ENCODE assay signal across 19 cellular contexts in the genomic region with DNA sequence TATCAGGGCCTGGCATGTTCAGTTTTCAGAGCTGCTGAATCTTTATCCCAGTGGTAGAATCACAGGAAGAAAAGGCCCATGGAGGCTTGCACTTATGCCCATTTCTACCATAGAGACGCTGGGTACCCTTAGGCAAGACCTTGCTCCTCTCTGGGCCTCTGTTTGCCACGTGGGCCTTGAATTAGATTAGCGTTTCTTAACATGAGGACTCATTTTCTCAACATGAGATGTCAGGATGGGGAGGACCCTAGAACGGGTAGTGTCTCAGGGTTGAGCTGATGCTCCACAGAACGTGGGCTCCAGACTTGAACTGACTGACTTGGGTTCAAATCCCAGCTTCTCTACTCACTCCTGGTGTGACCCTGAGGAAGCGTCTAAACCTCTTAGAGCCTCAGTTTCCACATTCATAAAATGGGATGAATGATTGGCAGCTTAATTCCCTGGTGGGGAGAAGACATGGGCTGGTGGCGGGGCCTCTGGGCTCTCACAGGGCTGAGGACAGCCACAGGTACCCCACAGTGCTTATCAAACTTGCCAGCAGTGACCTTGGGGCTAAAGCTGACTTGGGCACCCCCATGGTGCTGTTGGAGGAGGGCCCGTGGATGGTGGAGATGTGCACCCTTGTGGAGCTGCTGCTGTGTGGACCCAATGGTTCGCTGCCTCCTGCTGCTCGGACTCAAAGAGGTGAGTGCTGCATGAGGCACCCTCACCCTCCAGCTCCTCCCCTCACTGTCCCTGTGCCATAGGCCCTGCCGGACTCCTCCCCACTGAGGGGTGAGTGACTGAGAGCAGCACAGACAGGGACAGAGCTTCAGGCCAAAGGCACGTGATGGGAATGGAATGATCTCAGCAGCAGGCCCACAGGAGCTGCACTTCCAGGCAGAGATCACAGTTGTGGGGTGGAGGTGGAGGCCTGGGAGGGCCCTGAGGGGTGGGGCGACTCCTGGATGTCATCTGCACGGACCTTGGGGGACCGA. TPM values are rescaled to one million over a fixed set of nuclear protein-coding genes. Genes with fewer than 3 reads are reported as not detected.
DNase-seq lines count a peak whose midpoint lies in the region; ATAC-seq, FAIRE-seq and TF ChIP-seq lines count a peak whose summit lies in the region.
"Had no signal": no experiment of that assay in that cellular context is flagged by ENCODE, and none has a peak within 500 bp of the region (broad histone marks: within the 10 kb centered on the region; RNA-seq: fewer than 3 reads in every experiment).

No MANE protein-coding gene starts in this region.

- no peak for FAIRE-seq in kidney (lab: Jason Lieb, UNC)
- FAIRE-seq: G401.6, RCC 7860 had no signal

- H3K4me3 ChIP-seq in kidney (ENCODE audit: low read length in 2 of 2): no peak overlapping the region

- intact Hi-C loops in kidney (cut with DNase I): no loop called here

- no peak overlapping the region for H3K4me3 Mint-ChIP-seq in stimulated activated naive CD8-positive, alpha-beta T cell treated with anti-CD3 and anti-CD28 coated beads, Interleukin-15, Interleukin-2, amounts not matched to agents 100 ng/mL and 50 ng/mL, for 24 hours
- no peak overlapping the region for H3K4me3 Mint-ChIP-seq in activated CD8-positive, alpha-beta T cell treated with anti-CD3 and anti-CD28 coated beads, Interleukin-2, amount 10 ng/mL, durations not matched to agents 7 days and 5 days
- H3K4me3 Mint-ChIP-seq: stimulated activated memory B cell treated with anti-CD40 and anti-IgM and Interleukin-4, amounts not matched to agents 10 μg/mL and 1 μg/mL and 100 μg/mL, for 72 hours had no signal

- POLR2A ChIA-PET in activated CD8-positive, alpha-beta T cell treated with anti-CD3 and anti-CD28 coated beads, Interleukin-2, amount 10 ng/mL, durations not matched to agents 7 days and 5 days (lab: Charles Lee): interaction anchor here (1.5 kb wide), 1 partner anchor 9 kb away, joined by 9 read pairs; no protein-coding TSS in a partner anchor

- no peak overlapping the region for H3K9ac ChIP-seq in kidney (ENCODE audit: low read length in 2 of 2)

- H3K9me3 Mint-ChIP-seq in stimulated activated naive CD8-positive, alpha-beta T cell treated with anti-CD3 and anti-CD28 coated beads, Interleukin-15, Interleukin-2, amounts not matched to agents 100 ng/mL and 50 ng/mL, for 24 hours: peaks cover 6% of the 10 kb centered on the region
- H3K9me3 Mint-ChIP-seq in activated CD8-positive, alpha-beta T cell treated with anti-CD3 and anti-CD28 coated beads, Interleukin-2, amount 10 ng/mL, durations not matched to agents 7 days and 5 days (ENCODE audit: insufficient read depth): peaks cover 21% of the 10 kb centered on the region

- H3K27me3 Mint-ChIP-seq in stimulated activated naive CD8-positive, alpha-beta T cell treated with anti-CD3 and anti-CD28 coated beads, Interleukin-15, Interleukin-2, amounts not matched to agents 100 ng/mL and 50 ng/mL, for 24 hours: no peaks in the 10 kb centered on the region
- no peaks in the 10 kb centered on the region for H3K27me3 Mint-ChIP-seq in activated CD8-positive, alpha-beta T cell treated with anti-CD3 and anti-CD28 coated beads, Interleukin-2, amount 10 ng/mL, durations not matched to agents 7 days and 5 days (ENCODE audit: low read depth)
- H3K27me3 Mint-ChIP-seq: stimulated activated memory B cell treated with anti-CD40 and anti-IgM and Interleukin-4, amounts not matched to agents 10 μg/mL and 1 μg/mL and 100 μg/mL, for 72 hours had no signal

- no peaks in the 10 kb centered on the region for H3K36me3 ChIP-seq in kidney (ENCODE audit: control insufficient read depth in 1 of 2, insufficient read depth in 2 of 2, low read length in 2 of 2)

- no peak for DNase-seq in stimulated activated naive CD8-positive, alpha-beta T cell treated with anti-CD3 and anti-CD28 coated beads, Interleukin-15, Interleukin-2, amounts not matched to agents 100 U/mL and 50 U/mL, for 24 hours
- DNase-seq in activated CD8-positive, alpha-beta T cell treated with anti-CD3 and anti-CD28 coated beads, Interleukin-2, amount 10 ng/mL, durations not matched to agents 7 days and 5 days: no peak
- DNase-seq in kidney (peak; percentile 44), AG08396 (ENCODE audit: low spot score) (no peak), LoVo (ENCODE audit: low spot score) (no peak), DMS79 treated with DMSO at 0.1 percent for 48 hours (lab: John Stamatoyannopoulos, UW) (no peak)
- DNase-seq: activated gamma-delta T cell treated with Interleukin-2 at 50 U/mL for 16 hours; mesenchymal stem cell; NCI-H1048; NCI-H510A treated with DMSO at 0.1 percent for 48 hours; stimulated activated CD4-positive, alpha-beta T cell treated with anti-CD3 and anti-CD28 coated beads, Interleukin-1b, Interleukin-23, amount 100 ng/mL, for 48 hours had no signal

- no peak overlapping the region for H3K27ac ChIP-seq in kidney (ENCODE audit: low read depth in 2 of 2, low read length in 2 of 2)
- H3K27ac ChIP-seq: HL-60 had no signal

- ATAC-seq in stimulated activated naive CD8-positive, alpha-beta T cell treated with anti-CD3 and anti-CD28 coated beads, Interleukin-15, Interleukin-2, amounts not matched to agents 100 U/mL and 50 U/mL, for 24 hours: no peak
- no peak for ATAC-seq in activated CD8-positive, alpha-beta T cell treated with anti-CD3 and anti-CD28 coated beads, Interleukin-2, amount 10 ng/mL, durations not matched to agents 7 days and 5 days
- no peak for ATAC-seq in HG03442 (IDR thresholded peaks at IDR 0.05; ENCODE audit: unreplicated experiment)
- ATAC-seq: esophagus mucosa; stimulated activated memory B cell treated with anti-CD40 and anti-IgM and Interleukin-4, amounts not matched to agents 10 μg/mL and 1 μg/mL and 100 μg/mL, for 72 hours had no signal

- H3K27ac Mint-ChIP-seq in stimulated activated naive CD8-positive, alpha-beta T cell treated with anti-CD3 and anti-CD28 coated beads, Interleukin-15, Interleukin-2, amounts not matched to agents 100 ng/mL and 50 ng/mL, for 24 hours: peak overlapping the region; percentile 26
- peak overlapping the region; percentile 68 for H3K27ac Mint-ChIP-seq in activated CD8-positive, alpha-beta T cell treated with anti-CD3 and anti-CD28 coated beads, Interleukin-2, amount 10 ng/mL, durations not matched to agents 7 days and 5 days

- CTCF ChIA-PET in activated CD8-positive, alpha-beta T cell treated with anti-CD3 and anti-CD28 coated beads, Interleukin-2, amount 10 ng/mL, durations not matched to agents 7 days and 5 days (lab: Charles Lee): interaction anchor here (1.1 to 2.1 kb wide), 4 partner anchors 9 to 30 kb away, joined by 3 to 7 read pairs (median 5); no protein-coding TSS in a partner anchor

- peaks cover 8% of the 10 kb centered on the region for H3K4me1 Mint-ChIP-seq in stimulated activated naive CD8-positive, alpha-beta T cell treated with anti-CD3 and anti-CD28 coated beads, Interleukin-15, Interleukin-2, amounts not matched to agents 100 ng/mL and 50 ng/mL, for 24 hours (ENCODE audit: low read depth)
- peaks cover 12% of the 10 kb centered on the region for H3K4me1 Mint-ChIP-seq in activated CD8-positive, alpha-beta T cell treated with anti-CD3 and anti-CD28 coated beads, Interleukin-2, amount 10 ng/mL, durations not matched to agents 7 days and 5 days (ENCODE audit: low read depth)

- H3K36me3 Mint-ChIP-seq in stimulated activated naive CD8-positive, alpha-beta T cell treated with anti-CD3 and anti-CD28 coated beads, Interleukin-15, Interleukin-2, amounts not matched to agents 100 ng/mL and 50 ng/mL, for 24 hours (ENCODE audit: low read depth): no peaks in the 10 kb centered on the region
- peaks cover 22% of the 10 kb centered on the region for H3K36me3 Mint-ChIP-seq in activated CD8-positive, alpha-beta T cell treated with anti-CD3 and anti-CD28 coated beads, Interleukin-2, amount 10 ng/mL, durations not matched to agents 7 days and 5 days (ENCODE audit: low read depth)

- no peaks in the 10 kb centered on the region for H3K4me1 ChIP-seq in kidney (ENCODE audit: control insufficient read depth in 1 of 2, insufficient read depth in 1 of 2, low read depth in 1 of 2, low read length in 2 of 2)

- TF ChIP-seq CTCF in kidney (IDR thresholded peaks at IDR 0.05; ENCODE audit: borderline replicate concordance, extremely low read depth, insufficient read depth): no peak

- no peaks in the 10 kb centered on the region for H3K9me3 ChIP-seq in kidney (ENCODE audit: control insufficient read depth in 1 of 2, low read length in 2 of 2)

RNA-seq across cellular contexts. Expression of a gene that starts 28.2 kb away (rescaled TPM):
- not detected for total RNA-seq in activated CD8-positive, alpha-beta T cell treated with anti-CD3 and anti-CD28 coated beads, Interleukin-2, amount 10 ng/mL, durations not matched to agents 7 days and 5 days
- total RNA-seq in kidney: not detected
- not detected for polyA plus RNA-seq in kidney (ENCODE audit: insufficient read depth, low read depth, low replicate concordance)
- total RNA-seq: esophagus mucosa had no signal
- polyA plus RNA-seq: BJ had no signal

RNA-seq across cellular contexts. Expression of a gene that starts 31.5 kb away (rescaled TPM):
- total RNA-seq in activated CD8-positive, alpha-beta T cell treated with anti-CD3 and anti-CD28 coated beads, Interleukin-2, amount 10 ng/mL, durations not matched to agents 7 days and 5 days: not detected
- not detected for total RNA-seq in kidney
- polyA plus RNA-seq in kidney (ENCODE audit: insufficient read depth, low read depth, low replicate concordance): not detected
- polyA plus RNA-seq: BJ had no signal

RNA-seq across cellular contexts. Expression of a gene that starts 55.5 kb away (rescaled TPM):
- not detected for total RNA-seq in activated CD8-positive, alpha-beta T cell treated with anti-CD3 and anti-CD28 coated beads, Interleukin-2, amount 10 ng/mL, durations not matched to agents 7 days and 5 days
- not detected for total RNA-seq in kidney
- polyA plus RNA-seq in kidney (ENCODE audit: insufficient read depth, low read depth, low replicate concordance): not detected
- total RNA-seq: esophagus mucosa had no signal
- polyA plus RNA-seq: BJ had no signal
